ENCODE assay signal across 1 cellular context in the genomic region with DNA sequence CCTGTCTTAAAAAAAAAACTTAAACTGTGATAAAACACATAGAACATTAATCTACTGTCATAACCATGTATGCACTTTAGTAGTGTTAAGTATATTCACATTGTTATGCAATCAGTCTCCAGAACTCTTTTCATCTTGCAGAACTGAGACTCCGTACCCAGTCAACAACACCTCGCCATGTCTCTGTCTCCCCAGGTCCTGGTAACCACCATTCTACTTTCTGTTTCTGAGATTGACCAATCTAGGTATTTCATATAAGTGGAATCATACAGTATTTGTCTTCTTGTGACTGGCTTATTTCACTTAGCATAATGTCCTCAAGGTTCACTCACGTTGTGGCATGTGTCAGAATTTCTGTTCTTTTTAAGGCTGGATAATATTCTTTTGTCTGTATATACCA.
TF ChIP-seq lines count a peak whose summit lies in the region.

No MANE protein-coding gene starts in this region.

TF ChIP-seq in GM12878, 131 proteins besides CTCF, POLR2A, EP300 and RAD21 (continued from another document):
- TF ChIP-seq IRF5 (IDR thresholded peaks at IDR 0.05; ENCODE audit: borderline replicate concordance) (no peak), NFYA (IDR thresholded peaks at IDR 0.05; ENCODE audit: borderline replicate concordance, low read depth, low read length) (no peak), ZNF24 (IDR thresholded peaks at IDR 0.05) (no peak), SMARCA5 (IDR thresholded peaks at IDR 0.05) (no peak)
